ENCODE assay signal across 8 cellular contexts in the genomic region with DNA sequence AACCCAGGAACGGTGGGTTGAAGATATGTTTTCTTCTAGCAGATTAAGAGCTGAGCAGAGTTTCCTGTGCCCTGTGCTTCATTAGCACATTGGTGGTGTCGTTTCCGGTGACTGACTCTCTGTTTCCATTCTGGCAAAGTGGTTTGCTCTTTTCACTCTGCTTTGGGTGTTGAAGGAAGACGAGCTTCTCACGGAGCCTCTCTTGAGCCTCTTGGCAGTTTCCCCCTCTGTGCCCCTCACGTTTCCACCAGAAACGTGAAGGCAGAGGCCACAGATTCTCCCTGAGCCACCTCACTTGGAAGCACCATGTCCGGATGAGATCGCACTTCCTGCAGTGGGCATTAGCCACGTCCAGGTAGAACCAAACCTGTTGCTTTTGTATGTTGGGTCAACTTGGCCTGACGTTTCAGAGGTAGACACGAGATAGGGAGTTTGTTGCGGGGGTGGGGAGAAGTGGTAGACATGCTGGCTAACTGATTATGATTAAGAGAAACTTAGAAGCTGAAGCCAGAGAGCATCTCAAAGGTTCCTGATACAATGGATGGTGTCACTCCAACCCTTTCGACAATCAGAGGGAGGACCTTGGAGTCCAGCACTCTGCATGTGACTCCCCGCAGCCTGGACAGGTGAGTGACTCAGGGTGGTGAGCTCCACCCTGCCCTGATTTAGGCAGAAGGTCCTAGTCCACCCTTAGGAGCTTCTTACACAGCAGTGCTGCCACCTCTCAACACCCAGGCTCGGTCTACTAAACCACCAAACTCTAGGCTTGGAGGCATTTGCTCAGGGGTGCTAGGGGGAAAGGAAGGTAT. TPM values are rescaled to one million over a fixed set of nuclear protein-coding genes. Genes with fewer than 3 reads are reported as not detected.
DNase-seq lines count a peak whose midpoint lies in the region; ATAC-seq and TF ChIP-seq lines count a peak whose summit lies in the region.

LAX1 (plus strand) TSS at position 155 of the 809 bp plus-strand sequence; CDS start at position 538, 383 bp downstream.

- intact Hi-C loops in left lung (cut with DNase I): no loop called here
- intact Hi-C loops in stomach (cut with DNase I; ENCODE audit: low total_unique reads): no loop called here

- TF ChIP-seq POLR2A in stomach (IDR thresholded peaks at IDR 0.05): no peak

- H3K9me3 ChIP-seq in left lung (no peaks in the 10 kb centered on the region), stomach (no peaks in the 10 kb centered on the region), HAP-1 (no peaks in the 10 kb centered on the region)

- 59 to 64% (median 61%) methylated on average over 16 of the region's 16 CpGs for WGBS in stomach, 5 donors

- ATAC-seq in GM18511 (IDR thresholded peaks at IDR 0.05; ENCODE audit: unreplicated experiment) (peak; percentile 52), HG03097 (IDR thresholded peaks at IDR 0.05; ENCODE audit: low FRiP score, unreplicated experiment) (peak; percentile 79), left lung (no peak), HG03139 (IDR thresholded peaks at IDR 0.05; ENCODE audit: unreplicated experiment) (no peak)

- H3K4me1 ChIP-seq in left lung: peaks cover 0 to 14% of the 10 kb centered on the region in 2 donors
- H3K4me1 ChIP-seq in stomach: peaks cover 6 to 18% (median 14%) of the 10 kb centered on the region in 4 donors
- H3K4me1 ChIP-seq in HAP-1: peaks cover 2% of the 10 kb centered on the region

- H3K27ac ChIP-seq in left lung: peak within 1 kb of the TSS; percentile 19 to 28
- peak within 1 kb of the TSS; percentile 29 to 73 (median 66) for H3K27ac ChIP-seq in stomach

- no peak for TF ChIP-seq EP300 in stomach (IDR thresholded peaks at IDR 0.05)

- in situ Hi-C loops in HAP-1 (cut with MboI; ENCODE audit: low sequenced_read_pairs): no loop called here

- DNase-seq in activated CD4-positive, alpha-beta T cell treated with anti-CD3 and anti-CD28 coated beads, Interleukin-2, amount 50 U/mL, for 1 hour: peak; percentile 72
- DNase-seq in left lung (no peak), stomach (peak; percentile 43), HAP-1 (ENCODE audit: low spot score in 2 of 2) (no peak), NCI-H2196 (lab: John Stamatoyannopoulos, UW; ENCODE audit: unreplicated experiment) (no peak)

- H3K36me3 ChIP-seq in left lung (no peaks in the 10 kb centered on the region), stomach (no peaks in the 10 kb centered on the region), HAP-1 (replicated peaks) (no peaks in the 10 kb centered on the region)

- H3K4me3 ChIP-seq in left lung: peak within 1 kb of the TSS in 1 of 2 donors; percentile 15
- peak within 1 kb of the TSS; percentile 9 to 31 (median 25) for H3K4me3 ChIP-seq in stomach
- no peak within 1 kb of the TSS for H3K4me3 ChIP-seq in HAP-1

- no peaks in the 10 kb centered on the region for H3K27me3 ChIP-seq in left lung
- no peaks in the 10 kb centered on the region for H3K27me3 ChIP-seq in stomach
- no peaks in the 10 kb centered on the region for H3K27me3 ChIP-seq in HAP-1 (ENCODE audit: low read depth)

- TF ChIP-seq CTCF in left lung (IDR thresholded peaks at IDR 0.05) (no peak), stomach (IDR thresholded peaks at IDR 0.05) (no peak)

RNA-seq across cellular contexts. Expression of gene LAX1, which starts in this region (rescaled TPM):
- total RNA-seq in left lung (1 to 10 TPM in 1 of 2 donors, under 1 TPM in 1; 0.93 to 2.2 TPM), stomach (1 to 10 TPM in 2 of 5 donors, under 1 TPM in 2, not detected in 1; 0.45 to 2.8 (median 1.1) TPM)
- under 1 TPM in 2 of 3 donors, not detected in 1; 0.06 to 0.20 TPM for polyA plus RNA-seq in stomach

Comparison
In these comparisons a context has a peak if more than half of its experiments do, and no peak if none do; other contexts are left out.
1. ATAC-seq: peak in GM18511 (single experiment) and HG03097 (single experiment); none in left lung (single experiment) and HG03139 (single experiment).
2. DNase-seq: peak in activated CD4-positive, alpha-beta T cell treated with anti-CD3 and anti-CD28 coated beads, Interleukin-2, amount 50 U/mL, for 1 hour (single experiment) and stomach (single experiment); none in left lung (0 of 2), HAP-1 (0 of 2) and NCI-H2196 (single experiment).